ENCODE assay signal across 35 cellular contexts in the genomic region with DNA sequence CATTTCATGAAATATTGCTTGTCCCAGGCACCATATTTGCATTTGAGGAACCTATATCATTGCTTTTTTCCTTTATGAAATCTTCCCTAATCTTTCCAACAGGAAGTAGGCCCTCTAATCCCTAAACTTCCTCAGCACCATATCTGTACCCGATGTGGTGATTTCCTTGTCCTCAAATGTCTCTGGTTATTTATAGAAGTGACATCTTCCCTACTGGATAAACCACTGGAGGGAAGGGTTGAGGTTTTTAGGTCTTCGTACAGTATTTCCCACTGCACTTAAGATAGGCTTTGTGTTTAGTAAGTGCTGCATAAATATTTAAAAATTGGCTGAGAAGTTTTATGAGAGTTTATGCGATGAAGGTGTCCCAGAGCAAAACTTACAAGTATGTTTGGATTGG.
"Had no signal": no experiment of that assay in that cellular context is flagged by ENCODE, and none has a peak within 500 bp of the region (broad histone marks: within the 10 kb centered on the region; RNA-seq: fewer than 3 reads in every experiment).

No MANE protein-coding gene starts in this region.

- H3K4me1 ChIP-seq: adrenal gland, body of pancreas, foreskin keratinocyte, gastrocnemius medialis had no signal

- H3K27ac Mint-ChIP-seq: activated B cell treated with CpG ODN at 0.5 μM for 24 hours; activated CD8-positive, alpha-beta T cell treated with anti-CD3 and anti-CD28 coated beads for 36 hours; activated naive CD4-positive, alpha-beta T cell treated with anti-CD3 and anti-CD28 coated beads, Interleukin-2, amount 50 U/mL, for 24 hours; activated naive CD8-positive, alpha-beta T cell treated with anti-CD3 and anti-CD28 coated beads for 36 hours; activated naive CD8-positive, alpha-beta T cell treated with anti-CD3 and anti-CD28 coated beads, Interleukin-2, amount 50 U/mL, for 24 hours; activated T-helper 17 cell treated with anti-CD3 and anti-CD28 coated beads, Interleukin-2, amount 50 U/mL, for 72 hours; endodermal cell; T-helper 17 cell; T-helper 2 cell treated with Interferon-gamma antibody and Interleukin-4, amounts not matched to agents 5 μg/mL and 100 μg/mL, for 36 hours had no signal

- H3K4me3 ChIP-seq: adrenal gland, body of pancreas, gastrocnemius medialis, heart left ventricle had no signal

- H3K4me1 Mint-ChIP-seq: activated B cell treated with CpG ODN at 0.5 μM for 24 hours; activated naive CD4-positive, alpha-beta T cell treated with anti-CD3 and anti-CD28 coated beads, Interleukin-2, amount 50 U/mL, for 24 hours; activated naive CD8-positive, alpha-beta T cell treated with anti-CD3 and anti-CD28 coated beads for 36 hours; activated naive CD8-positive, alpha-beta T cell treated with anti-CD3 and anti-CD28 coated beads, Interleukin-2, amount 50 U/mL, for 24 hours; activated T-helper 17 cell treated with anti-CD3 and anti-CD28 coated beads, Interleukin-2, amount 50 U/mL, for 72 hours; T-helper 17 cell had no signal

- H3K27ac ChIP-seq: adrenal gland, body of pancreas, foreskin keratinocyte, gastrocnemius medialis, heart left ventricle, WERI-Rb-1 had no signal

- H3K36me3 ChIP-seq: adrenal gland, gastrocnemius medialis, heart left ventricle, WERI-Rb-1 had no signal

- H3K27me3 ChIP-seq: adrenal gland, body of pancreas, foreskin keratinocyte, gastrocnemius medialis, heart left ventricle had no signal

- H3K4me3 Mint-ChIP-seq: activated B cell treated with CpG ODN at 0.5 μM for 24 hours; activated CD8-positive, alpha-beta T cell treated with anti-CD3 and anti-CD28 coated beads for 36 hours; activated naive CD4-positive, alpha-beta T cell treated with anti-CD3 and anti-CD28 coated beads, Interleukin-2, amount 50 U/mL, for 24 hours; activated naive CD8-positive, alpha-beta T cell treated with anti-CD3 and anti-CD28 coated beads for 36 hours; activated naive CD8-positive, alpha-beta T cell treated with anti-CD3 and anti-CD28 coated beads, Interleukin-2, amount 50 U/mL, for 24 hours; activated T-cell treated with anti-CD3 and anti-CD28 coated beads, Interleukin-2, amount 50 U/mL, for 4 hours; activated T-helper 17 cell treated with anti-CD3 and anti-CD28 coated beads, Interleukin-2, amount 50 U/mL, for 72 hours; endodermal cell; T-helper 17 cell; T-helper 2 cell treated with Interferon-gamma antibody and Interleukin-4, amounts not matched to agents 5 μg/mL and 100 μg/mL, for 36 hours had no signal

- H3K9me3 Mint-ChIP-seq: activated B cell treated with CpG ODN at 0.5 μM for 24 hours; activated CD8-positive, alpha-beta T cell treated with anti-CD3 and anti-CD28 coated beads for 36 hours; activated naive CD4-positive, alpha-beta T cell treated with anti-CD3 and anti-CD28 coated beads, Interleukin-2, amount 50 U/mL, for 24 hours; activated naive CD8-positive, alpha-beta T cell treated with anti-CD3 and anti-CD28 coated beads for 36 hours; activated naive CD8-positive, alpha-beta T cell treated with anti-CD3 and anti-CD28 coated beads, Interleukin-2, amount 50 U/mL, for 24 hours; activated T-cell treated with anti-CD3 and anti-CD28 coated beads, Interleukin-2, amount 50 U/mL, for 4 hours; activated T-helper 17 cell treated with anti-CD3 and anti-CD28 coated beads, Interleukin-2, amount 50 U/mL, for 72 hours; endodermal cell; T-helper 2 cell treated with Interferon-gamma antibody and Interleukin-4, amounts not matched to agents 5 μg/mL and 100 μg/mL, for 36 hours had no signal

- ATAC-seq: activated CD4-positive, CD25-positive, alpha-beta regulatory T cell treated with anti-CD3 and anti-CD28 coated beads, Interleukin-2, amount 50 U/mL, for 24 hours; activated CD8-positive, alpha-beta T cell treated with anti-CD3 and anti-CD28 coated beads for 36 hours; activated naive CD8-positive, alpha-beta T cell treated with anti-CD3 and anti-CD28 coated beads, Interleukin-2, amount 50 U/mL, for 24 hours; activated T-cell treated with anti-CD3 and anti-CD28 coated beads, Interleukin-2, amount 50 U/mL, for 4 hours; activated T-helper 17 cell treated with anti-CD3 and anti-CD28 coated beads, Interleukin-2, amount 50 U/mL, for 72 hours; body of pancreas; esophagus mucosa; foreskin keratinocyte; gastrocnemius medialis; heart left ventricle; T-helper 17 cell had no signal

- H3K27me3 Mint-ChIP-seq: activated B cell treated with CpG ODN at 0.5 μM for 24 hours; activated CD8-positive, alpha-beta T cell treated with anti-CD3 and anti-CD28 coated beads for 36 hours; activated naive CD8-positive, alpha-beta T cell treated with anti-CD3 and anti-CD28 coated beads for 36 hours; activated naive CD8-positive, alpha-beta T cell treated with anti-CD3 and anti-CD28 coated beads, Interleukin-2, amount 50 U/mL, for 24 hours; activated T-helper 17 cell treated with anti-CD3 and anti-CD28 coated beads, Interleukin-2, amount 50 U/mL, for 72 hours; T-helper 17 cell had no signal

- H3K9me3 ChIP-seq: adrenal gland, body of pancreas, gastrocnemius medialis, heart left ventricle had no signal

- FAIRE-seq: colon had no signal

- DNase-seq: activated B cell treated with CpG ODN at 0.5 μM for 24 hours; activated CD4-positive, alpha-beta T cell treated with anti-CD3 and anti-CD28 coated beads for 48 hours; activated CD4-positive, alpha-beta T cell treated with anti-CD3 and anti-CD28 coated beads, Interleukin-2, amount 50 U/mL, for 1 hour; activated CD4-positive, alpha-beta T cell treated with anti-CD3 and anti-CD28 coated beads, Interleukin-2, amount 50 U/mL, for 48 hours; activated CD8-positive, alpha-beta memory T cell treated with anti-CD3 and anti-CD28 coated beads for 24 hours; activated CD8-positive, alpha-beta T cell treated with anti-CD3 and anti-CD28 coated beads for 36 hours; activated effector memory CD4-positive, alpha-beta T cell treated with Interleukin-2 at 50 U/mL for 16 hours; activated gamma-delta T cell treated with Interleukin-2 at 50 U/mL for 16 hours; activated naive CD4-positive, alpha-beta T cell treated with Interleukin-2 at 50 U/mL for 16 hours; activated naive CD8-positive, alpha-beta T cell treated with anti-CD3 and anti-CD28 coated beads for 36 hours; activated naive CD8-positive, alpha-beta T cell treated with anti-CD3 and anti-CD28 coated beads, Interleukin-2, amount 50 U/mL, for 24 hours; activated T-cell treated with anti-CD3 and anti-CD28 coated beads, Interleukin-2, amount 50 U/mL, for 4 hours; adrenal gland; amygdala; aorta; body of pancreas; caudate nucleus; cortex of kidney; dermis blood vessel endothelial cell; effector CD8-positive, alpha-beta T cell; endodermal cell; foreskin keratinocyte; gastrocnemius medialis; glutamatergic neuron; heart left ventricle; T-helper 1 cell; T-helper 17 cell; T1000; WERI-Rb-1 had no signal

- H3K36me3 Mint-ChIP-seq: activated naive CD4-positive, alpha-beta T cell treated with anti-CD3 and anti-CD28 coated beads, Interleukin-2, amount 50 U/mL, for 24 hours; activated naive CD8-positive, alpha-beta T cell treated with anti-CD3 and anti-CD28 coated beads for 36 hours had no signal
